In genomic region chr10:129438024-129438423, GRCh38 we compare ENCODE assay signal across 26 cellular contexts.
"Had no signal": no experiment of that assay in that cellular context is flagged by ENCODE, and none has a peak within 500 bp of the region (broad histone marks: within the 10 kb centered on the region; RNA-seq: fewer than 3 reads in every experiment).

No MANE protein-coding gene starts in this region.

- H3K27ac Mint-ChIP-seq: effector memory CD8-positive, alpha-beta T cell; mesothelial cell of epicardium; naive B cell; natural killer cell treated with Interleukin-12 subunit alpha and Interleukin-12 subunit beta and Interleukin-15 and Interleukin-18, amount 100 ng/mL, for 72 hours; stimulated activated effector memory CD8-positive, alpha-beta T cell treated with anti-CD3 and anti-CD28 coated beads, Interleukin-12 subunit alpha, Interleukin-12 subunit beta, amount 100 ng/mL, for 72 hours had no signal

- H3K36me3 ChIP-seq: esophagus squamous epithelium, prostate gland, sigmoid colon, stomach, thyroid gland, vagina had no signal

- H3K36me3 Mint-ChIP-seq: mesothelial cell of epicardium; naive B cell; natural killer cell treated with Interleukin-12 subunit alpha and Interleukin-12 subunit beta and Interleukin-15 and Interleukin-18, amount 100 ng/mL, for 72 hours; stimulated activated effector memory CD8-positive, alpha-beta T cell treated with anti-CD3 and anti-CD28 coated beads, Interleukin-12 subunit alpha, Interleukin-12 subunit beta, amount 100 ng/mL, for 72 hours had no signal

- H3K9me3 Mint-ChIP-seq: effector memory CD8-positive, alpha-beta T cell; naive B cell; natural killer cell treated with Interleukin-12 subunit alpha and Interleukin-12 subunit beta and Interleukin-15 and Interleukin-18, amount 100 ng/mL, for 72 hours; stimulated activated effector memory CD8-positive, alpha-beta T cell treated with anti-CD3 and anti-CD28 coated beads, Interleukin-12 subunit alpha, Interleukin-12 subunit beta, amount 100 ng/mL, for 72 hours had no signal

- DNase-seq: cortex of kidney; effector memory CD8-positive, alpha-beta T cell; erythroblast; esophagus squamous epithelium; foreskin melanocyte; glutamatergic neuron; hypothalamus; kidney glomerular epithelial cell; mesenchymal stem cell; mucosa of descending colon; naive B cell; sigmoid colon; stimulated activated CD4-positive, alpha-beta T cell treated with anti-CD3 and anti-CD28 coated beads, Interleukin-2, amount 100 ng/mL, for 24 hours; stimulated activated CD4-positive, alpha-beta T cell treated with anti-CD3 and anti-CD28 coated beads, Interleukin-4, amount 100 ng/mL, for 24 hours; stimulated activated naive CD4-positive, alpha-beta T cell treated with Interleukin-2 at 50 U/mL for 16 hours; stomach; thyroid gland; trophoblast cell had no signal

- H3K4me3 ChIP-seq: esophagus squamous epithelium, mucosa of descending colon, prostate gland, sigmoid colon, stomach, thyroid gland, vagina had no signal

- H3K4me1 Mint-ChIP-seq: mesothelial cell of epicardium; naive B cell; neural crest cell; stimulated activated effector memory CD8-positive, alpha-beta T cell treated with anti-CD3 and anti-CD28 coated beads, Interleukin-12 subunit alpha, Interleukin-12 subunit beta, amount 100 ng/mL, for 72 hours had no signal

- FAIRE-seq: endometrium, islet of Langerhans had no signal

- H3K4me3 Mint-ChIP-seq: effector memory CD8-positive, alpha-beta T cell; mesothelial cell of epicardium; naive B cell; natural killer cell treated with Interleukin-12 subunit alpha and Interleukin-12 subunit beta and Interleukin-15 and Interleukin-18, amount 100 ng/mL, for 72 hours; neural crest cell; stimulated activated effector memory CD8-positive, alpha-beta T cell treated with anti-CD3 and anti-CD28 coated beads, Interleukin-12 subunit alpha, Interleukin-12 subunit beta, amount 100 ng/mL, for 72 hours had no signal

- H3K27me3 ChIP-seq: esophagus squamous epithelium, sigmoid colon, thyroid gland, vagina had no signal

- ATAC-seq: effector memory CD8-positive, alpha-beta T cell; mucosa of descending colon; natural killer cell treated with Interleukin-12 subunit alpha and Interleukin-12 subunit beta and Interleukin-15 and Interleukin-18, amount 100 ng/mL, for 72 hours; stimulated activated effector memory CD8-positive, alpha-beta T cell treated with anti-CD3 and anti-CD28 coated beads, Interleukin-12 subunit alpha, Interleukin-12 subunit beta, amount 100 ng/mL, for 72 hours had no signal
